11 cellular contexts compared by ENCODE assay signal in genomic region chr10:74753295-74754211, GRCh38.
DNase-seq lines count a peak whose midpoint lies in the region; ATAC-seq, FAIRE-seq and TF ChIP-seq lines count a peak whose summit lies in the region.
"Had no signal": no experiment of that assay in that cellular context is flagged by ENCODE, and none has a peak within 500 bp of the region (broad histone marks: within the 10 kb centered on the region; RNA-seq: fewer than 3 reads in every experiment).

No MANE protein-coding gene starts in this region.

- CTCF ChIA-PET in AG04449 (lab: Yijun Ruan, JAX), result interaction anchor here (0.9 kb wide), 1 partner anchor 13 kb away, joined by 3 read pairs; no protein-coding TSS in a partner anchor
- CTCF ChIA-PET in CD8-positive, alpha-beta T cell (lab: Charles Lee), result no interaction called here

- DNase-seq in AG04449 (ENCODE audit: low read depth, low spot score), result peak; percentile 7
- peak; percentile 54 for DNase-seq in HFFc6
- DNase-seq in astrocyte (ENCODE audit: low read depth), result peak; percentile 68
- DNase-seq in mesothelial cell of epicardium (ENCODE audit: low spot score in 2 of 2, unreplicated experiment in 2 of 2), result no peak
- DNase-seq in stimulated activated naive CD4-positive, alpha-beta T cell (lab: John Stamatoyannopoulos, UW), result no peak
- no peak for DNase-seq in type B pancreatic cell (ENCODE audit: extremely low spot score, unreplicated experiment)
- no peak for DNase-seq in CD8-positive, alpha-beta T cell
- DNase-seq: AML-193; erythroblast; naive thymus-derived CD4-positive, alpha-beta T cell had no signal

- H3K4me3 Mint-ChIP-seq in HFFc6 (peak overlapping the region; percentile 69), astrocyte (ENCODE audit: unreplicated experiment) (no peak overlapping the region), mesothelial cell of epicardium (no peak overlapping the region), type B pancreatic cell (no peak overlapping the region)
- no peak overlapping the region for H3K4me3 Mint-ChIP-seq in CD8-positive, alpha-beta T cell

- H3K27me3 Mint-ChIP-seq in HFFc6 (ENCODE audit: insufficient read depth) (peaks cover 8% of the 10 kb centered on the region), astrocyte (ENCODE audit: low read depth, unreplicated experiment) (peaks cover 5% of the 10 kb centered on the region), mesothelial cell of epicardium (ENCODE audit: low read depth) (no peaks in the 10 kb centered on the region), type B pancreatic cell (no peaks in the 10 kb centered on the region)
- H3K27me3 Mint-ChIP-seq in CD8-positive, alpha-beta T cell (ENCODE audit: low read depth), result no peaks in the 10 kb centered on the region
- H3K27me3 Mint-ChIP-seq: naive thymus-derived CD4-positive, alpha-beta T cell had no signal

- POLR2A ChIA-PET in AG04449 (lab: Yijun Ruan, JAX), result interaction anchor here (0.6 kb wide), 1 partner anchor 753 kb away, joined by 3 read pairs; no protein-coding TSS in a partner anchor
- POLR2A ChIA-PET in CD8-positive, alpha-beta T cell (lab: Charles Lee), result interaction anchor here (1.0 kb wide), 1 partner anchor 12 kb away, joined by 3 read pairs; no protein-coding TSS in a partner anchor

- H3K4me1 ChIP-seq in astrocyte (ENCODE audit: insufficient read depth, low read length), result no peaks in the 10 kb centered on the region
- peaks cover 11% of the 10 kb centered on the region for H3K4me1 ChIP-seq in CD8-positive, alpha-beta T cell (ENCODE audit: insufficient read depth, low read length)

- H3K9me3 Mint-ChIP-seq in HFFc6 (no peaks in the 10 kb centered on the region), astrocyte (ENCODE audit: unreplicated experiment) (peaks cover 2% of the 10 kb centered on the region), mesothelial cell of epicardium (no peaks in the 10 kb centered on the region), type B pancreatic cell (no peaks in the 10 kb centered on the region)
- no peaks in the 10 kb centered on the region for H3K9me3 Mint-ChIP-seq in CD8-positive, alpha-beta T cell
- H3K9me3 Mint-ChIP-seq: naive thymus-derived CD4-positive, alpha-beta T cell had no signal

- H3K4me3 ChIP-seq in AG04449 (ENCODE audit: low read depth, low read length) (no peak overlapping the region), astrocyte (ENCODE audit: insufficient read depth, low read depth, low read length) (no peak overlapping the region)
- H3K4me3 ChIP-seq in CD8-positive, alpha-beta T cell (ENCODE audit: low read depth, low read length), result no peak overlapping the region

- H3K9ac ChIP-seq in astrocyte (ENCODE audit: low read length), result no peak overlapping the region

- H3K4me2 ChIP-seq in astrocyte (ENCODE audit: low read length), result no peak overlapping the region

- intact Hi-C loops in CD8-positive, alpha-beta T cell (cut with DNase I, micrococcal nuclease), result loop anchor here (5.0 to 10.0 kb wide), 2 partner anchors 71 to 264 kb away; partner anchors contain the start of gene KAT6B (in 1 of the 2)

- H3K36me3 Mint-ChIP-seq in HFFc6 (ENCODE audit: low read depth), result no peaks in the 10 kb centered on the region
- H3K36me3 Mint-ChIP-seq in astrocyte (ENCODE audit: low read depth, unreplicated experiment), result peaks cover 2% of the 10 kb centered on the region
- H3K36me3 Mint-ChIP-seq in mesothelial cell of epicardium, result no peaks in the 10 kb centered on the region
- no peaks in the 10 kb centered on the region for H3K36me3 Mint-ChIP-seq in type B pancreatic cell
- H3K36me3 Mint-ChIP-seq in CD8-positive, alpha-beta T cell, result no peaks in the 10 kb centered on the region

- H3K4me1 Mint-ChIP-seq in HFFc6 (ENCODE audit: low read depth) (peaks cover 19% of the 10 kb centered on the region), astrocyte (ENCODE audit: low read depth, unreplicated experiment) (peaks cover 13% of the 10 kb centered on the region), mesothelial cell of epicardium (peaks cover 17% of the 10 kb centered on the region), type B pancreatic cell (ENCODE audit: unreplicated experiment) (peaks cover 17% of the 10 kb centered on the region)
- peaks cover 7% of the 10 kb centered on the region for H3K4me1 Mint-ChIP-seq in CD8-positive, alpha-beta T cell (ENCODE audit: low read depth)

- H3K79me2 ChIP-seq in astrocyte (ENCODE audit: insufficient read depth, low read length), result no peaks in the 10 kb centered on the region

- H3K9me3 ChIP-seq in astrocyte (ENCODE audit: insufficient read depth, low read depth, low read length), result no peaks in the 10 kb centered on the region
- H3K9me3 ChIP-seq in CD8-positive, alpha-beta T cell (ENCODE audit: low read length), result no peaks in the 10 kb centered on the region

- H3K27ac Mint-ChIP-seq in HFFc6 (no peak overlapping the region), astrocyte (ENCODE audit: unreplicated experiment) (peak overlapping the region; percentile 58), mesothelial cell of epicardium (peak overlapping the region; percentile 76), type B pancreatic cell (no peak overlapping the region)
- no peak overlapping the region for H3K27ac Mint-ChIP-seq in CD8-positive, alpha-beta T cell

- no peak overlapping the region for H3K27ac ChIP-seq in astrocyte (ENCODE audit: low read depth, low read length)
- no peak overlapping the region for H3K27ac ChIP-seq in CD8-positive, alpha-beta T cell (ENCODE audit: low read depth, low read length)

- TF ChIP-seq CTCF in AG04449 (IDR thresholded peaks at IDR 0.05; ENCODE audit: insufficient read depth, low read length, missing control alignments) (no peak), HFFc6 (IDR thresholded peaks at IDR 0.05) (peak; percentile 20; the same call in 1 of the 2 replicates), astrocyte (IDR thresholded peaks at IDR 0.05; ENCODE audit: insufficient read depth, low read depth, low read length) (no peak), mesothelial cell of epicardium (IDR thresholded peaks at IDR 0.05; ENCODE audit: unreplicated experiment) (no peak), type B pancreatic cell (conservative IDR thresholded peaks at IDR 0.05) (no peak)
- TF ChIP-seq CTCF in CD8-positive, alpha-beta T cell (IDR thresholded peaks at IDR 0.05), result no peak

- no peaks in the 10 kb centered on the region for H3K36me3 ChIP-seq in astrocyte (ENCODE audit: insufficient read depth, low read length)
- no peaks in the 10 kb centered on the region for H3K36me3 ChIP-seq in CD8-positive, alpha-beta T cell (ENCODE audit: insufficient read depth, low read length)

- no peak for FAIRE-seq in astrocyte (lab: Jason Lieb, UNC)

- no peaks in the 10 kb centered on the region for H4K20me1 ChIP-seq in astrocyte (ENCODE audit: insufficient read depth, low read length)

- no peaks in the 10 kb centered on the region for H3K27me3 ChIP-seq in astrocyte (ENCODE audit: insufficient read depth, low read length)
- H3K27me3 ChIP-seq in CD8-positive, alpha-beta T cell (ENCODE audit: insufficient read depth, low read length), result no peaks in the 10 kb centered on the region

- no peak for ATAC-seq in HG03135 (IDR thresholded peaks at IDR 0.05; ENCODE audit: unreplicated experiment)
- ATAC-seq in CD8-positive, alpha-beta T cell, result no peak
- ATAC-seq: naive thymus-derived CD4-positive, alpha-beta T cell had no signal

- H2AFZ ChIP-seq in astrocyte (ENCODE audit: low read depth, low read length), result peak overlapping the region; percentile 30

Comparison
In these comparisons a context has a peak if more than half of its experiments do, and no peak if none do; other contexts are left out.
1. DNase-seq: peak in AG04449 (single experiment), HFFc6 (single experiment) and astrocyte (single experiment); none in mesothelial cell of epicardium (0 of 2), stimulated activated naive CD4-positive, alpha-beta T cell (0 of 6), type B pancreatic cell (single experiment) and CD8-positive, alpha-beta T cell (0 of 7).
2. H3K27ac Mint-ChIP-seq: peak in astrocyte (single experiment) and mesothelial cell of epicardium (single experiment); none in HFFc6 (single experiment), type B pancreatic cell (single experiment) and CD8-positive, alpha-beta T cell (single experiment).